ENCODE assay signal across 12 cellular contexts in genomic region chr3:11159421-11159904, GRCh38. TPM values are rescaled to one million over a fixed set of nuclear protein-coding genes. Genes with fewer than 3 reads are reported as not detected.
DNase-seq lines count a peak whose midpoint lies in the region; ATAC-seq and TF ChIP-seq lines count a peak whose summit lies in the region.
"Had no signal": no experiment of that assay in that cellular context is flagged by ENCODE, and none has a peak within 500 bp of the region (broad histone marks: within the 10 kb centered on the region; RNA-seq: fewer than 3 reads in every experiment).

No MANE protein-coding gene starts in this region.

- H3K27me3 ChIP-seq in lower lobe of right lung (ENCODE audit: low read depth) (peaks cover 7% of the 10 kb centered on the region), vagina (no peaks in the 10 kb centered on the region)

- peaks cover 10% of the 10 kb centered on the region for H3K4me1 Mint-ChIP-seq in activated T-cell treated with anti-CD3 and anti-CD28 coated beads, Interleukin-2, amount 50 U/mL, for 4 hours (ENCODE audit: low read depth)

- H3K27me3 Mint-ChIP-seq in activated T-cell treated with anti-CD3 and anti-CD28 coated beads, Interleukin-2, amount 50 U/mL, for 4 hours (ENCODE audit: low read depth) = peaks cover 48% of the 10 kb centered on the region

- no peak overlapping the region for H3K27ac ChIP-seq in lower lobe of right lung
- H3K27ac ChIP-seq in vagina = peak overlapping the region; percentile 67

- intact Hi-C loops in lower lobe of right lung (cut with DNase I) (no loop called here), vagina (cut with DNase I) (loop anchor here (10.0 kb wide), 1 partner anchor 175 kb away; no protein-coding TSS in a partner anchor)

- TF ChIP-seq POLR2A in vagina (IDR thresholded peaks at IDR 0.05) = no peak

- no peak overlapping the region for H3K4me3 Mint-ChIP-seq in activated T-cell treated with anti-CD3 and anti-CD28 coated beads, Interleukin-2, amount 50 U/mL, for 4 hours
- H3K4me3 Mint-ChIP-seq: activated CD8-positive, alpha-beta T cell treated with anti-CD3 and anti-CD28 coated beads for 36 hours; brain; neural crest cell had no signal

- H3K4me3 ChIP-seq in cardiac fibroblast (replicated peaks in 1 of 2; ENCODE audit: low read depth in 2 of 2, low read length in 2 of 2) (no peak overlapping the region), lower lobe of right lung (no peak overlapping the region), vagina (no peak overlapping the region)

- no peaks in the 10 kb centered on the region for H3K36me3 Mint-ChIP-seq in activated T-cell treated with anti-CD3 and anti-CD28 coated beads, Interleukin-2, amount 50 U/mL, for 4 hours (ENCODE audit: insufficient read depth)
- H3K36me3 Mint-ChIP-seq: brain had no signal

- TF ChIP-seq CTCF in cardiac fibroblast (IDR thresholded peaks at IDR 0.05; ENCODE audit: low read depth, low read length) (peak; percentile 38), lower lobe of right lung (IDR thresholded peaks at IDR 0.05) (no peak), vagina (IDR thresholded peaks at IDR 0.05) (no peak), GM20000 (IDR thresholded peaks at IDR 0.05; ENCODE audit: extremely low read depth, missing control alignments) (no peak)

- peak; percentile 16 for DNase-seq in SKM-1 treated with dmso at 0.1 percent for 144 hours (lab: John Stamatoyannopoulos, UW; ENCODE audit: unreplicated experiment)
- no peak for DNase-seq in SKM-1 (lab: John Stamatoyannopoulos, UW; ENCODE audit: unreplicated experiment)
- peak; percentile 91 to 94 for DNase-seq in cardiac fibroblast (ENCODE audit: low read depth in 2 of 2)
- no peak for DNase-seq in lower lobe of right lung
- peak in 1 of 2 donors; percentile 94 for DNase-seq in vagina (ENCODE audit: extremely low spot score in 2 of 2)
- no peak for DNase-seq in effector CD4-positive, alpha-beta T cell
- DNase-seq in GM20000 (ENCODE audit: low spot score) = no peak
- no peak for DNase-seq in activated T-cell treated with anti-CD3 and anti-CD28 coated beads, Interleukin-2, amount 50 U/mL, for 4 hours
- DNase-seq: activated CD8-positive, alpha-beta T cell treated with anti-CD3 and anti-CD28 coated beads for 36 hours; NCI-H187 treated with DMSO at 0.1 percent for 48 hours had no signal

- peaks cover 24% of the 10 kb centered on the region for H3K4me1 ChIP-seq in lower lobe of right lung
- peaks cover 44% of the 10 kb centered on the region for H3K4me1 ChIP-seq in vagina

- peak; percentile 39 to 80 for ATAC-seq in lower lobe of right lung
- ATAC-seq in activated T-cell treated with anti-CD3 and anti-CD28 coated beads, Interleukin-2, amount 50 U/mL, for 4 hours = no peak
- ATAC-seq: activated CD8-positive, alpha-beta T cell treated with anti-CD3 and anti-CD28 coated beads for 36 hours had no signal

- H3K9me3 ChIP-seq in lower lobe of right lung = no peaks in the 10 kb centered on the region
- H3K9me3 ChIP-seq in vagina = no peaks in the 10 kb centered on the region

- H3K9me3 Mint-ChIP-seq in activated T-cell treated with anti-CD3 and anti-CD28 coated beads, Interleukin-2, amount 50 U/mL, for 4 hours = no peaks in the 10 kb centered on the region
- H3K9me3 Mint-ChIP-seq: activated CD8-positive, alpha-beta T cell treated with anti-CD3 and anti-CD28 coated beads for 36 hours; neural crest cell had no signal

- H3K36me3 ChIP-seq in lower lobe of right lung = no peaks in the 10 kb centered on the region
- H3K36me3 ChIP-seq in vagina = no peaks in the 10 kb centered on the region

RNA-seq across cellular contexts. Expression of gene HRH1, which starts 5.2 kb away (rescaled TPM):
- 6.4 TPM for total RNA-seq in lower lobe of right lung
- total RNA-seq in vagina = 9.3 TPM
- 1 to 10 TPM; 2.3 to 6.5 (median 3.6) TPM for total RNA-seq in activated T-cell treated with anti-CD3 and anti-CD28 coated beads, Interleukin-2, amount 50 U/mL, for 4 hours
- total RNA-seq: neural crest cell had no signal

Comparison
In these comparisons a context has a peak if more than half of its experiments do, and no peak if none do; other contexts are left out.
1. DNase-seq: peak in SKM-1 treated with dmso at 0.1 percent for 144 hours (single experiment) and cardiac fibroblast (2 of 2); none in SKM-1 (single experiment), lower lobe of right lung (single experiment), effector CD4-positive, alpha-beta T cell (single experiment), GM20000 (single experiment) and activated T-cell treated with anti-CD3 and anti-CD28 coated beads, Interleukin-2, amount 50 U/mL, for 4 hours (single experiment).
2. ATAC-seq: peak in lower lobe of right lung (2 of 2); none in activated T-cell treated with anti-CD3 and anti-CD28 coated beads, Interleukin-2, amount 50 U/mL, for 4 hours (0 of 2).